ENCODE assay signal across 2 cellular contexts in genomic region chr1:8677782-8678181, GRCh38.
TF ChIP-seq lines count a peak whose summit lies in the region.

No MANE protein-coding gene starts in this region.

TF ChIP-seq in GM23338, 12 proteins besides CTCF, POLR2A, EP300 and RAD21 (continued from another document):
- TF ChIP-seq ZNF462 (CRISPR knock-in tag; IDR thresholded peaks at IDR 0.05) (no peak), CREB1 (CRISPR knock-in tag; IDR thresholded peaks at IDR 0.05; ENCODE audit: low read depth) (no peak), NANOG (IDR thresholded peaks at IDR 0.05; ENCODE audit: borderline replicate concordance) (no peak), STAT1 (IDR thresholded peaks at IDR 0.05; ENCODE audit: unreplicated experiment) (no peak), POLR2AphosphoS5 (IDR thresholded peaks at IDR 0.05; ENCODE audit: low read depth) (no peak), ZNF331 (CRISPR knock-in tag; IDR thresholded peaks at IDR 0.05; ENCODE audit: low read depth) (no peak), REST (IDR thresholded peaks at IDR 0.05; ENCODE audit: unreplicated experiment) (no peak), ZNF114 (CRISPR knock-in tag; IDR thresholded peaks at IDR 0.05) (no peak), ETS1 (IDR thresholded peaks at IDR 0.05) (no peak), EZH2phosphoT487 (IDR thresholded peaks at IDR 0.05; ENCODE audit: unreplicated experiment) (no peak), JUNB (IDR thresholded peaks at IDR 0.05; ENCODE audit: unreplicated experiment) (no peak)
TF ChIP-seq in GM23338: peak in this region for 0.

TF ChIP-seq in WTC11, 78 proteins besides CTCF, POLR2A, EP300 and RAD21 (continued from another document):
- TF ChIP-seq ERG (CRISPR knock-in tag; IDR thresholded peaks at IDR 0.05), result no peak
- no peak for TF ChIP-seq JUN (CRISPR knock-in tag; IDR thresholded peaks at IDR 0.05)
- TF ChIP-seq ZBTB43 (CRISPR knock-in tag; IDR thresholded peaks at IDR 0.05), result no peak
